23 cellular contexts compared by ENCODE assay signal in genomic region chr5:117357886-117358285, GRCh38.
"Had no signal": no experiment of that assay in that cellular context is flagged by ENCODE, and none has a peak within 500 bp of the region (broad histone marks: within the 10 kb centered on the region; RNA-seq: fewer than 3 reads in every experiment).

No MANE protein-coding gene starts in this region.

- H3K27me3 ChIP-seq: Peyer's patch, SJCRH30 had no signal

- ATAC-seq: activated CD8-positive, alpha-beta memory T cell treated with anti-CD3 and anti-CD28 coated beads, Interleukin-2, amount 10 ng/mL, durations not matched to agents 7 days and 5 days; activated naive CD4-positive, alpha-beta T cell treated with anti-CD3 and anti-CD28 coated beads, Interleukin-2, amount 50 U/mL, for 72 hours; activated naive CD8-positive, alpha-beta T cell treated with anti-CD3 and anti-CD28 coated beads, Interleukin-2, amount 50 U/mL, for 24 hours; K562; WTC11 had no signal

- H3K4me3 Mint-ChIP-seq: activated CD8-positive, alpha-beta memory T cell treated with anti-CD3 and anti-CD28 coated beads, Interleukin-2, amount 10 ng/mL, durations not matched to agents 7 days and 5 days; activated naive CD8-positive, alpha-beta T cell treated with anti-CD3 and anti-CD28 coated beads, Interleukin-2, amount 50 U/mL, for 24 hours; activated T-cell treated with anti-CD3 and anti-CD28 coated beads, Interleukin-2, amount 50 U/mL, for 24 hours; activated T-helper 1 cell treated with anti-CD3 and anti-CD28 coated beads, Interleukin-12 subunit alpha, Interleukin-12 subunit beta, Interleukin-2, Interleukin-4 antibody, amounts not matched to agents 30 ng/mL and 10 ng/mL and 1 ng/mL, durations not matched to agents 14 hours and 24 hours and 36 hours; T-helper 1 cell treated with Interleukin-12 subunit alpha and Interleukin-12 subunit beta and Interleukin-4 antibody, amounts not matched to agents 30 μg/mL and 1 μg/mL, for 36 hours; WTC11 had no signal

- H3K27ac ChIP-seq: Peyer's patch, RWPE1, SJCRH30 had no signal

- H3K27me3 Mint-ChIP-seq: activated CD8-positive, alpha-beta memory T cell treated with anti-CD3 and anti-CD28 coated beads, Interleukin-2, amount 10 ng/mL, durations not matched to agents 7 days and 5 days; activated naive CD8-positive, alpha-beta T cell treated with anti-CD3 and anti-CD28 coated beads, Interleukin-2, amount 50 U/mL, for 24 hours; activated T-cell treated with anti-CD3 and anti-CD28 coated beads, Interleukin-2, amount 50 U/mL, for 24 hours had no signal

- H3K4me1 Mint-ChIP-seq: activated CD8-positive, alpha-beta memory T cell treated with anti-CD3 and anti-CD28 coated beads, Interleukin-2, amount 10 ng/mL, durations not matched to agents 7 days and 5 days; activated naive CD8-positive, alpha-beta T cell treated with anti-CD3 and anti-CD28 coated beads, Interleukin-2, amount 50 U/mL, for 24 hours had no signal

- H3K36me3 ChIP-seq: Peyer's patch, SJCRH30 had no signal

- H3K36me3 Mint-ChIP-seq: activated CD8-positive, alpha-beta memory T cell treated with anti-CD3 and anti-CD28 coated beads, Interleukin-2, amount 10 ng/mL, durations not matched to agents 7 days and 5 days; activated naive CD4-positive, alpha-beta T cell treated with anti-CD3 and anti-CD28 coated beads, Interleukin-2, amount 50 U/mL, for 72 hours; WTC11 had no signal

- H3K9me3 ChIP-seq: Peyer's patch, SJCRH30 had no signal

- H3K4me1 ChIP-seq: Peyer's patch, SJCRH30 had no signal

- H3K27ac Mint-ChIP-seq: activated CD8-positive, alpha-beta memory T cell treated with anti-CD3 and anti-CD28 coated beads, Interleukin-2, amount 10 ng/mL, durations not matched to agents 7 days and 5 days; activated naive CD4-positive, alpha-beta T cell treated with anti-CD3 and anti-CD28 coated beads, Interleukin-2, amount 50 U/mL, for 72 hours; activated naive CD8-positive, alpha-beta T cell treated with anti-CD3 and anti-CD28 coated beads, Interleukin-2, amount 50 U/mL, for 24 hours; activated T-cell treated with anti-CD3 and anti-CD28 coated beads, Interleukin-2, amount 50 U/mL, for 24 hours; activated T-helper 1 cell treated with anti-CD3 and anti-CD28 coated beads, Interleukin-12 subunit alpha, Interleukin-12 subunit beta, Interleukin-2, Interleukin-4 antibody, amounts not matched to agents 30 ng/mL and 10 ng/mL and 1 ng/mL, durations not matched to agents 14 hours and 24 hours and 36 hours; T-helper 1 cell treated with Interleukin-12 subunit alpha and Interleukin-12 subunit beta and Interleukin-4 antibody, amounts not matched to agents 30 μg/mL and 1 μg/mL, for 36 hours; WTC11 had no signal

- DNase-seq: activated CD4-positive, alpha-beta T cell treated with anti-CD3 and anti-CD28 coated beads for 48 hours; activated CD4-positive, alpha-beta T cell treated with anti-CD3 and anti-CD28 coated beads, Interleukin-2, amount 50 U/mL, for 48 hours; activated CD4-positive, CD25-positive, alpha-beta regulatory T cell treated with anti-CD3 and anti-CD28 coated beads, Interleukin-2, amount 50 U/mL, for 72 hours; activated CD8-positive, alpha-beta memory T cell treated with anti-CD3 and anti-CD28 coated beads, Interleukin-2, amount 10 ng/mL, durations not matched to agents 7 days and 5 days; activated effector memory CD4-positive, alpha-beta T cell treated with anti-CD3 and anti-CD28 coated beads, Interleukin-2, amount 50 U/mL, for 16 hours; activated naive CD4-positive, alpha-beta T cell treated with Interleukin-2 at 50 U/mL for 16 hours; activated naive CD8-positive, alpha-beta T cell treated with anti-CD3 and anti-CD28 coated beads, Interleukin-2, amount 50 U/mL, for 24 hours; activated T-cell treated with anti-CD3 and anti-CD28 coated beads, Interleukin-2, amount 50 U/mL, for 24 hours; Kasumi-1; NCI-H1092 treated with DMSO at 0.1 percent for 48 hours; NCI-H1417 treated with DMSO at 0.1 percent for 48 hours; NCI-H1694; NCI-H2029; NCI-H524; Peyer's patch; Right ventricle myocardium superior; SJCRH30 had no signal

- H3K4me3 ChIP-seq: K562, Peyer's patch, SJCRH30 had no signal

- H3K9me3 Mint-ChIP-seq: activated naive CD8-positive, alpha-beta T cell treated with anti-CD3 and anti-CD28 coated beads, Interleukin-2, amount 50 U/mL, for 24 hours; activated T-helper 1 cell treated with anti-CD3 and anti-CD28 coated beads, Interleukin-12 subunit alpha, Interleukin-12 subunit beta, Interleukin-2, Interleukin-4 antibody, amounts not matched to agents 30 ng/mL and 10 ng/mL and 1 ng/mL, durations not matched to agents 14 hours and 24 hours and 36 hours; T-helper 1 cell treated with Interleukin-12 subunit alpha and Interleukin-12 subunit beta and Interleukin-4 antibody, amounts not matched to agents 30 μg/mL and 1 μg/mL, for 36 hours; WTC11 had no signal
